In genomic region chr10:75431180-75432111, GRCh38 we compare ENCODE assay signal across 1 cellular context.
TF ChIP-seq lines count a peak whose summit lies in the region.

Gene LRMDA, plus strand, starts transcription at chr10:75431624.

TF ChIP-seq in HepG2, 621 proteins besides CTCF, POLR2A, EP300 and RAD21 (continued from another document and continues in another):
- TF ChIP-seq, protein P1, sequence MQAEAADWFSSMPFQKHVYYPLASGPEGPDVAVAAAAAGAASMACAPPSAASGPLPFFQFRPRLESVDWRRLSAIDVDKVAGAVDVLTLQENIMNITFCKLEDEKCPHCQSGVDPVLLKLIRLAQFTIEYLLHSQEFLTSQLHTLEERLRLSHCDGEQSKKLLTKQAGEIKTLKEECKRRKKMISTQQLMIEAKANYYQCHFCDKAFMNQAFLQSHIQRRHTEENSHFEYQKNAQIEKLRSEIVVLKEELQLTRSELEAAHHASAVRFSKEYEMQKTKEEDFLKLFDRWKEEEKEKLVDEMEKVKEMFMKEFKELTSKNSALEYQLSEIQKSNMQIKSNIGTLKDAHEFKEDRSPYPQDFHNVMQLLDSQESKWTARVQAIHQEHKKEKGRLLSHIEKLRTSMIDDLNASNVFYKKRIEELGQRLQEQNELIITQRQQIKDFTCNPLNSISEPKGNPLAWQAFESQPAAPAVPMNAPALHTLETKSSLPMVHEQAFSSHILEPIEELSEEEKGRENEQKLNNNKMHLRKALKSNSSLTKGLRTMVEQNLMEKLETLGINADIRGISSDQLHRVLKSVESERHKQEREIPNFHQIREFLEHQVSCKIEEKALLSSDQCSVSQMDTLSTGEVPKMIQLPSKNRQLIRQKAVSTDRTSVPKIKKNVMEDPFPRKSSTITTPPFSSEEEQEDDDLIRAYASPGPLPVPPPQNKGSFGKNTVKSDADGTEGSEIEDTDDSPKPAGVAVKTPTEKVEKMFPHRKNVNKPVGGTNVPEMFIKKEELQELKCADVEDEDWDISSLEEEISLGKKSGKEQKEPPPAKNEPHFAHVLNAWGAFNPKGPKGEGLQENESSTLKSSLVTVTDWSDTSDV (CRISPR knock-in tag; IDR thresholded peaks at IDR 0.05): peak; percentile 30; the same call in 1 of the 2 replicates
- TF ChIP-seq TRIM22 (IDR thresholded peaks at IDR 0.05) (no peak), FOSL2 (CRISPR knock-in tag; IDR thresholded peaks at IDR 0.05) (peak; percentile 64), SP5 (CRISPR knock-in tag; IDR thresholded peaks at IDR 0.05; ENCODE audit: borderline replicate concordance, low read depth) (peak; percentile 65), IRF1 (CRISPR knock-in tag; IDR thresholded peaks at IDR 0.05; ENCODE audit: low read depth) (no peak), NR2F2 (IDR thresholded peaks at IDR 0.05; ENCODE audit: borderline replicate concordance, low read depth) (peak; percentile 63; the same call in 1 of the 2 replicates), TCF12 (IDR thresholded peaks at IDR 0.05) (no peak), TCF12 (CRISPR knock-in tag; IDR thresholded peaks at IDR 0.05) (peak; percentile 62), AGO2 (optimal IDR thresholded peaks at IDR 0.05; ENCODE audit: low read depth, low read length) (peak; percentile 90), ZFY (CRISPR knock-in tag; IDR thresholded peaks at IDR 0.05) (peak; percentile 76; the same call in 1 of the 2 replicates), KAT8 (CRISPR knock-in tag; IDR thresholded peaks at IDR 0.05) (peak; percentile 46; the same call in 1 of the 2 replicates), HDAC1 (CRISPR knock-in tag; IDR thresholded peaks at IDR 0.05) (peak; percentile 79), SNAI1 (CRISPR knock-in tag; IDR thresholded peaks at IDR 0.05; ENCODE audit: borderline replicate concordance) (0 out of 2 replicates have a peak, but pooled peaks have one; percentile 25), MXD3 (CRISPR knock-in tag; IDR thresholded peaks at IDR 0.05) (no peak), NR0B2 (CRISPR knock-in tag; IDR thresholded peaks at IDR 0.05) (no peak), ZNF75D (CRISPR knock-in tag; IDR thresholded peaks at IDR 0.05; ENCODE audit: borderline replicate concordance) (no peak), ZNF235 (CRISPR knock-in tag; IDR thresholded peaks at IDR 0.05; ENCODE audit: borderline replicate concordance) (0 out of 2 replicates have a peak, but pooled peaks have one; percentile 9), KLF16 (CRISPR knock-in tag; IDR thresholded peaks at IDR 0.05) (peak in 1 of 2 experiments; percentile 34; a peak in 1 of 4 replicates), CREB1 (IDR thresholded peaks at IDR 0.05) (no peak), CREB1 (CRISPR knock-in tag; IDR thresholded peaks at IDR 0.05) (no peak), MED13 (CRISPR knock-in tag; IDR thresholded peaks at IDR 0.05) (peak; percentile 91), ZNF326 (CRISPR knock-in tag; IDR thresholded peaks at IDR 0.05; ENCODE audit: borderline replicate concordance) (no peak), ELF1 (CRISPR knock-in tag; IDR thresholded peaks at IDR 0.05) (peak; percentile 68), ZNF781 (CRISPR knock-in tag; IDR thresholded peaks at IDR 0.05; ENCODE audit: borderline replicate concordance, not compliant biosample characterization) (no peak), GATA4 (IDR thresholded peaks at IDR 0.05; ENCODE audit: borderline replicate concordance, low read depth) (peak; percentile 45; the same call in 1 of the 2 replicates), FOXP1 (IDR thresholded peaks at IDR 0.05) (no peak), FOXP1 (CRISPR knock-in tag; IDR thresholded peaks at IDR 0.05) (peak; percentile 51; the same call in 1 of the 2 replicates), MTA3 (CRISPR knock-in tag; IDR thresholded peaks at IDR 0.05) (no peak), HMG20B (CRISPR knock-in tag; conservative IDR thresholded peaks at IDR 0.05) (peak; percentile 79), HOXA5 (CRISPR knock-in tag; IDR thresholded peaks at IDR 0.05) (no peak; the same call in 1 of the 2 replicates), SAP130 (CRISPR knock-in tag; IDR thresholded peaks at IDR 0.05; ENCODE audit: low read depth) (peak; percentile 63), AKAP8 (CRISPR knock-in tag; IDR thresholded peaks at IDR 0.05) (no peak), ELF3 (CRISPR knock-in tag; IDR thresholded peaks at IDR 0.05) (peak; percentile 64), SMAD3 (CRISPR knock-in tag; IDR thresholded peaks at IDR 0.05) (peak; percentile 89), ZNF569 (CRISPR knock-in tag; IDR thresholded peaks at IDR 0.05; ENCODE audit: borderline replicate concordance) (no peak), POGK (CRISPR knock-in tag; conservative IDR thresholded peaks at IDR 0.05) (peak; percentile 48), DRAP1 (CRISPR knock-in tag; IDR thresholded peaks at IDR 0.05) (peak; percentile 26; the same call in 1 of the 2 replicates)
- TF ChIP-seq, protein P2, sequence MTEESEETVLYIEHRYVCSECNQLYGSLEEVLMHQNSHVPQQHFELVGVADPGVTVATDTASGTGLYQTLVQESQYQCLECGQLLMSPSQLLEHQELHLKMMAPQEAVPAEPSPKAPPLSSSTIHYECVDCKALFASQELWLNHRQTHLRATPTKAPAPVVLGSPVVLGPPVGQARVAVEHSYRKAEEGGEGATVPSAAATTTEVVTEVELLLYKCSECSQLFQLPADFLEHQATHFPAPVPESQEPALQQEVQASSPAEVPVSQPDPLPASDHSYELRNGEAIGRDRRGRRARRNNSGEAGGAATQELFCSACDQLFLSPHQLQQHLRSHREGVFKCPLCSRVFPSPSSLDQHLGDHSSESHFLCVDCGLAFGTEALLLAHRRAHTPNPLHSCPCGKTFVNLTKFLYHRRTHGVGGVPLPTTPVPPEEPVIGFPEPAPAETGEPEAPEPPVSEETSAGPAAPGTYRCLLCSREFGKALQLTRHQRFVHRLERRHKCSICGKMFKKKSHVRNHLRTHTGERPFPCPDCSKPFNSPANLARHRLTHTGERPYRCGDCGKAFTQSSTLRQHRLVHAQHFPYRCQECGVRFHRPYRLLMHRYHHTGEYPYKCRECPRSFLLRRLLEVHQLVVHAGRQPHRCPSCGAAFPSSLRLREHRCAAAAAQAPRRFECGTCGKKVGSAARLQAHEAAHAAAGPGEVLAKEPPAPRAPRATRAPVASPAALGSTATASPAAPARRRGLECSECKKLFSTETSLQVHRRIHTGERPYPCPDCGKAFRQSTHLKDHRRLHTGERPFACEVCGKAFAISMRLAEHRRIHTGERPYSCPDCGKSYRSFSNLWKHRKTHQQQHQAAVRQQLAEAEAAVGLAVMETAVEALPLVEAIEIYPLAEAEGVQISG (CRISPR knock-in tag; IDR thresholded peaks at IDR 0.05): peak; percentile 51
- TF ChIP-seq, protein P3, sequence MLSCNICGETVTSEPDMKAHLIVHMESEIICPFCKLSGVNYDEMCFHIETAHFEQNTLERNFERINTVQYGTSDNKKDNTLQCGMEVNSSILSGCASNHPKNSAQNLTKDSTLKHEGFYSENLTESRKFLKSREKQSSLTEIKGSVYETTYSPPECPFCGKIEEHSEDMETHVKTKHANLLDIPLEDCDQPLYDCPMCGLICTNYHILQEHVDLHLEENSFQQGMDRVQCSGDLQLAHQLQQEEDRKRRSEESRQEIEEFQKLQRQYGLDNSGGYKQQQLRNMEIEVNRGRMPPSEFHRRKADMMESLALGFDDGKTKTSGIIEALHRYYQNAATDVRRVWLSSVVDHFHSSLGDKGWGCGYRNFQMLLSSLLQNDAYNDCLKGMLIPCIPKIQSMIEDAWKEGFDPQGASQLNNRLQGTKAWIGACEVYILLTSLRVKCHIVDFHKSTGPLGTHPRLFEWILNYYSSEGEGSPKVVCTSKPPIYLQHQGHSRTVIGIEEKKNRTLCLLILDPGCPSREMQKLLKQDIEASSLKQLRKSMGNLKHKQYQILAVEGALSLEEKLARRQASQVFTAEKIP (CRISPR knock-in tag; IDR thresholded peaks at IDR 0.05; ENCODE audit: borderline replicate concordance): no peak
- TF ChIP-seq, protein P4, sequence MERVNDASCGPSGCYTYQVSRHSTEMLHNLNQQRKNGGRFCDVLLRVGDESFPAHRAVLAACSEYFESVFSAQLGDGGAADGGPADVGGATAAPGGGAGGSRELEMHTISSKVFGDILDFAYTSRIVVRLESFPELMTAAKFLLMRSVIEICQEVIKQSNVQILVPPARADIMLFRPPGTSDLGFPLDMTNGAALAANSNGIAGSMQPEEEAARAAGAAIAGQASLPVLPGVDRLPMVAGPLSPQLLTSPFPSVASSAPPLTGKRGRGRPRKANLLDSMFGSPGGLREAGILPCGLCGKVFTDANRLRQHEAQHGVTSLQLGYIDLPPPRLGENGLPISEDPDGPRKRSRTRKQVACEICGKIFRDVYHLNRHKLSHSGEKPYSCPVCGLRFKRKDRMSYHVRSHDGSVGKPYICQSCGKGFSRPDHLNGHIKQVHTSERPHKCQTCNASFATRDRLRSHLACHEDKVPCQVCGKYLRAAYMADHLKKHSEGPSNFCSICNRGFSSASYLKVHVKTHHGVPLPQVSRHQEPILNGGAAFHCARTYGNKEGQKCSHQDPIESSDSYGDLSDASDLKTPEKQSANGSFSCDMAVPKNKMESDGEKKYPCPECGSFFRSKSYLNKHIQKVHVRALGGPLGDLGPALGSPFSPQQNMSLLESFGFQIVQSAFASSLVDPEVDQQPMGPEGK (CRISPR knock-in tag; IDR thresholded peaks at IDR 0.05): peak; percentile 97
- TF ChIP-seq, protein P5, sequence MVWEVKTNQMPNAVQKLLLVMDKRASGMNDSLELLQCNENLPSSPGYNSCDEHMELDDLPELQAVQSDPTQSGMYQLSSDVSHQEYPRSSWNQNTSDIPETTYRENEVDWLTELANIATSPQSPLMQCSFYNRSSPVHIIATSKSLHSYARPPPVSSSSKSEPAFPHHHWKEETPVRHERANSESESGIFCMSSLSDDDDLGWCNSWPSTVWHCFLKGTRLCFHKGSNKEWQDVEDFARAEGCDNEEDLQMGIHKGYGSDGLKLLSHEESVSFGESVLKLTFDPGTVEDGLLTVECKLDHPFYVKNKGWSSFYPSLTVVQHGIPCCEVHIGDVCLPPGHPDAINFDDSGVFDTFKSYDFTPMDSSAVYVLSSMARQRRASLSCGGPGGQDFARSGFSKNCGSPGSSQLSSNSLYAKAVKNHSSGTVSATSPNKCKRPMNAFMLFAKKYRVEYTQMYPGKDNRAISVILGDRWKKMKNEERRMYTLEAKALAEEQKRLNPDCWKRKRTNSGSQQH (CRISPR knock-in tag; IDR thresholded peaks at IDR 0.05; ENCODE audit: low read depth): 0 out of 2 replicates have a peak, but pooled peaks have one; percentile 51
- TF ChIP-seq, protein P6, sequence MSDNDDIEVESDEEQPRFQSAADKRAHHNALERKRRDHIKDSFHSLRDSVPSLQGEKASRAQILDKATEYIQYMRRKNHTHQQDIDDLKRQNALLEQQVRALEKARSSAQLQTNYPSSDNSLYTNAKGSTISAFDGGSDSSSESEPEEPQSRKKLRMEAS (IDR thresholded peaks at IDR 0.05): peak; percentile 65
- TF ChIP-seq, protein P7, sequence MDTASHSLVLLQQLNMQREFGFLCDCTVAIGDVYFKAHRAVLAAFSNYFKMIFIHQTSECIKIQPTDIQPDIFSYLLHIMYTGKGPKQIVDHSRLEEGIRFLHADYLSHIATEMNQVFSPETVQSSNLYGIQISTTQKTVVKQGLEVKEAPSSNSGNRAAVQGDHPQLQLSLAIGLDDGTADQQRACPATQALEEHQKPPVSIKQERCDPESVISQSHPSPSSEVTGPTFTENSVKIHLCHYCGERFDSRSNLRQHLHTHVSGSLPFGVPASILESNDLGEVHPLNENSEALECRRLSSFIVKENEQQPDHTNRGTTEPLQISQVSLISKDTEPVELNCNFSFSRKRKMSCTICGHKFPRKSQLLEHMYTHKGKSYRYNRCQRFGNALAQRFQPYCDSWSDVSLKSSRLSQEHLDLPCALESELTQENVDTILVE (CRISPR knock-in tag; IDR thresholded peaks at IDR 0.05): peak; percentile 87
